8 cellular contexts compared by ENCODE assay signal in genomic region chr15:40103124-40103858, GRCh38. TPM values are rescaled to one million over a fixed set of nuclear protein-coding genes. Genes with fewer than 3 reads are reported as not detected.
DNase-seq lines count a peak whose midpoint lies in the region; ATAC-seq and TF ChIP-seq lines count a peak whose summit lies in the region.

No MANE protein-coding gene starts in this region.

- H3K9me3 Mint-ChIP-seq in T-cell: no peaks in the 10 kb centered on the region

- H3K27ac ChIP-seq in right atrium auricular region: peak overlapping the region; percentile 78 to 96

- H3K4me3 ChIP-seq in right atrium auricular region: peak overlapping the region in 1 of 2 donors; percentile 7

- H3K4me3 Mint-ChIP-seq in T-cell: no peak overlapping the region

- H3K4me1 Mint-ChIP-seq in T-cell: peaks cover 56 to 77% (median 73%) of the 10 kb centered on the region in 3 donors

- no peak overlapping the region for H3K27ac Mint-ChIP-seq in T-cell

- TF ChIP-seq CTCF in right atrium auricular region (IDR thresholded peaks at IDR 0.05): no peak

- POLR2A ChIA-PET in T-cell (lab: Charles Lee): no interaction called here

- H3K9me3 ChIP-seq in right atrium auricular region: no peaks in the 10 kb centered on the region

- peaks cover 3% of the 10 kb centered on the region for H3K36me3 Mint-ChIP-seq in T-cell

- H3K27me3 Mint-ChIP-seq in T-cell: no peaks in the 10 kb centered on the region

- no peaks in the 10 kb centered on the region for H3K36me3 ChIP-seq in right atrium auricular region

- ATAC-seq in T-cell (replicated peaks in 1 of 4) (no peak), HG03342 (IDR thresholded peaks at IDR 0.05; ENCODE audit: unreplicated experiment) (no peak)

- H3K4me1 ChIP-seq in right atrium auricular region: peaks cover 0 to 97% of the 10 kb centered on the region in 2 donors

- H3K27me3 ChIP-seq in right atrium auricular region: no peaks in the 10 kb centered on the region

- DNase-seq in COLO668 (lab: John Stamatoyannopoulos, UW; ENCODE audit: unreplicated experiment): peak; percentile 97
- peak; percentile 32 for DNase-seq in NCI-H146 treated with DMSO at 0.1 percent for 48 hours (lab: John Stamatoyannopoulos, UW; ENCODE audit: unreplicated experiment)
- peak in 56 of 58 donors; percentile 19 to 93 (median 78) for DNase-seq in anterior cingulate cortex (lab: John Stamatoyannopoulos, UW)
- peak; percentile 80 for DNase-seq in right atrium auricular region (ENCODE audit: low spot score)
- peak; percentile 78 for DNase-seq in putamen (ENCODE audit: low spot score)
- no peak for DNase-seq in T-cell
- no peak for DNase-seq in CD1c-positive myeloid dendritic cell (ENCODE audit: extremely low spot score)

- CTCF ChIA-PET in T-cell (lab: Charles Lee): interaction anchor here (0.6 to 1.0 kb wide), 6 partner anchors 9 to 314 kb away, joined by 3 to 5 read pairs (median 3); no protein-coding TSS in a partner anchor

RNA-seq across cellular contexts. Expression of gene BMF, which starts 5.4 kb away (rescaled TPM):
- total RNA-seq in right atrium auricular region (1 to 10 TPM; 1.3 to 3.0 TPM), T-cell (10 to 100 TPM in 3 of 5 donors, 1 to 10 TPM in 2; 6.6 to 46.7 (median 42.4) TPM)

RNA-seq across cellular contexts. Expression of gene BUB1B, which starts 57.6 kb away (rescaled TPM):
- total RNA-seq in right atrium auricular region: 1 to 10 TPM in 1 of 2 donors, under 1 TPM in 1; 0.39 to 2.1 TPM
- 1 to 10 TPM in 4 of 5 donors, under 1 TPM in 1; 0.79 to 2.2 (median 1.9) TPM for total RNA-seq in T-cell

Comparison
In these comparisons a context has a peak if more than half of its experiments do, and no peak if none do; other contexts are left out.
1. DNase-seq: peak in COLO668 (single experiment), NCI-H146 treated with DMSO at 0.1 percent for 48 hours (single experiment), anterior cingulate cortex (56 of 58), right atrium auricular region (single experiment) and putamen (single experiment); none in T-cell (0 of 34) and CD1c-positive myeloid dendritic cell (single experiment).